34 cellular contexts compared by ENCODE assay signal in genomic region chr2:53170463-53170862, GRCh38.
DNase-seq lines count a peak whose midpoint lies in the region; ATAC-seq and TF ChIP-seq lines count a peak whose summit lies in the region.
"Had no signal": no experiment of that assay in that cellular context is flagged by ENCODE, and none has a peak within 500 bp of the region (broad histone marks: within the 10 kb centered on the region; RNA-seq: fewer than 3 reads in every experiment).

No MANE protein-coding gene starts in this region.

- peak overlapping the region in 1 of 12 donors; percentile 32 for H3K27ac ChIP-seq in heart left ventricle
- H3K27ac ChIP-seq in CD4-positive, alpha-beta memory T cell (ENCODE audit: low read depth, low read length) = no peak overlapping the region
- H3K27ac ChIP-seq: brain microvascular endothelial cell, KMS-11, skin epidermis had no signal

- H3K36me3 ChIP-seq in heart left ventricle = no peaks in the 10 kb centered on the region
- no peaks in the 10 kb centered on the region for H3K36me3 ChIP-seq in CD4-positive, alpha-beta memory T cell (ENCODE audit: insufficient read depth, low read length)
- H3K36me3 ChIP-seq: brain microvascular endothelial cell had no signal

- no peaks in the 10 kb centered on the region for H3K36me3 Mint-ChIP-seq in CD4-positive, alpha-beta memory T cell
- H3K36me3 Mint-ChIP-seq: activated CD4-positive, alpha-beta memory T cell treated with anti-CD3 and anti-CD28 coated beads for 36 hours; stimulated activated naive B cell treated with anti-CD40 and anti-IgM and Interleukin-4, amounts not matched to agents 10 μg/mL and 1 μg/mL and 100 μg/mL, for 72 hours had no signal

- POLR2A ChIA-PET in CD4-positive, alpha-beta memory T cell (lab: Charles Lee; ENCODE audit: partially characterized antibody) = no interaction called here

- H3K4me1 ChIP-seq in heart left ventricle = peaks cover 0 to 12% (median 0%) of the 10 kb centered on the region in 12 donors
- no peaks in the 10 kb centered on the region for H3K4me1 ChIP-seq in CD4-positive, alpha-beta memory T cell (ENCODE audit: insufficient read depth, low read length)

- H3K4me1 Mint-ChIP-seq in CD4-positive, alpha-beta memory T cell = no peaks in the 10 kb centered on the region
- H3K4me1 Mint-ChIP-seq: stimulated activated naive B cell treated with anti-CD40 and anti-IgM and Interleukin-4, amounts not matched to agents 10 μg/mL and 1 μg/mL and 100 μg/mL, for 72 hours had no signal

- TF ChIP-seq CTCF in AG09319 (IDR thresholded peaks at IDR 0.05; ENCODE audit: low read depth, low read length) (no peak), HFF-Myc (IDR thresholded peaks at IDR 0.05; ENCODE audit: low read depth, low read length, missing control alignments) (no peak), heart left ventricle (IDR thresholded peaks at IDR 0.05) (no peak)

- H3K4me3 Mint-ChIP-seq in CD4-positive, alpha-beta memory T cell = no peak overlapping the region
- H3K4me3 Mint-ChIP-seq: activated CD4-positive, alpha-beta memory T cell treated with anti-CD3 and anti-CD28 coated beads for 36 hours; nephron; stimulated activated naive B cell treated with anti-CD40 and anti-IgM and Interleukin-4, amounts not matched to agents 10 μg/mL and 1 μg/mL and 100 μg/mL, for 72 hours; T-helper 2 cell treated with Interferon-gamma antibody and Interleukin-4, amounts not matched to agents 5 μg/mL and 100 μg/mL, for 36 hours had no signal

- ATAC-seq in heart left ventricle = peak in 3 of 4 donors; percentile 13 to 72 (median 32)
- no peak for ATAC-seq in GM18505 (IDR thresholded peaks at IDR 0.05; ENCODE audit: unreplicated experiment)
- ATAC-seq: Panc1; stimulated activated naive B cell treated with anti-CD40 and anti-IgM and Interleukin-4, amounts not matched to agents 10 μg/mL and 1 μg/mL and 100 μg/mL, for 72 hours had no signal

- no peaks in the 10 kb centered on the region for H3K27me3 ChIP-seq in heart left ventricle
- H3K27me3 ChIP-seq in CD4-positive, alpha-beta memory T cell (ENCODE audit: insufficient read depth, low read length) = no peaks in the 10 kb centered on the region
- H3K27me3 ChIP-seq: brain microvascular endothelial cell had no signal

- CTCF ChIA-PET in CD4-positive, alpha-beta memory T cell (lab: Charles Lee; ENCODE audit: partially characterized antibody) = no interaction called here

- H3K27me3 Mint-ChIP-seq in CD4-positive, alpha-beta memory T cell = no peaks in the 10 kb centered on the region
- H3K27me3 Mint-ChIP-seq: activated CD4-positive, alpha-beta memory T cell treated with anti-CD3 and anti-CD28 coated beads for 36 hours; stimulated activated naive B cell treated with anti-CD40 and anti-IgM and Interleukin-4, amounts not matched to agents 10 μg/mL and 1 μg/mL and 100 μg/mL, for 72 hours had no signal

- peak; percentile 69 for DNase-seq in AG09319 (ENCODE audit: extremely low read depth, low read depth)
- peak; percentile 17 for DNase-seq in HFF-Myc (ENCODE audit: extremely low read depth, low read depth)
- DNase-seq in dedifferentiated amniotic fluid mesenchymal stem cell (ENCODE audit: extremely low spot score) = peak; percentile 93
- no peak for DNase-seq in heart left ventricle
- no peak for DNase-seq in NCI-H1694 (lab: John Stamatoyannopoulos, UW)
- no peak for DNase-seq in NCI-H446 (lab: John Stamatoyannopoulos, UW)
- no peak for DNase-seq in CD4-positive, alpha-beta memory T cell
- DNase-seq: activated CD4-positive, alpha-beta memory T cell treated with anti-CD3 and anti-CD28 coated beads for 36 hours; activated CD4-positive, alpha-beta T cell treated with anti-CD3 and anti-CD28 coated beads for 1 hour; activated CD8-positive, alpha-beta memory T cell treated with anti-CD3 and anti-CD28 coated beads, Interleukin-2, amount 50 U/mL, for 4 hours; activated naive CD4-positive, alpha-beta T cell; brain microvascular endothelial cell; C1 segment of cervical spinal cord; COR-L47; DMS79 treated with DMSO at 0.1 percent for 48 hours; GF-D8; GOT3; head of caudate nucleus; kidney; NCI-H1417; NCI-H2081 treated with DMSO at 0.1 percent for 48 hours; NCI-H345; retina; SIG-M5; stimulated activated naive B cell treated with anti-CD40 and anti-IgM and Interleukin-4, amounts not matched to agents 10 μg/mL and 1 μg/mL and 100 μg/mL, for 72 hours; substantia nigra; trophoblast cell had no signal

- TF ChIP-seq POLR2A in heart left ventricle (IDR thresholded peaks at IDR 0.05) (no peak), GM18505 (IDR thresholded peaks at IDR 0.05; ENCODE audit: borderline replicate concordance, extremely low read depth, insufficient read depth, insufficient read length) (no peak)

- no peaks in the 10 kb centered on the region for H3K9me3 ChIP-seq in heart left ventricle
- no peaks in the 10 kb centered on the region for H3K9me3 ChIP-seq in CD4-positive, alpha-beta memory T cell (ENCODE audit: control insufficient read depth in 1 of 2, low read length in 2 of 2)

- WGBS in heart left ventricle, 4 donors = 53 to 72% (median 67%) methylated on average over 2 of the region's 2 CpGs

- H3K4me3 ChIP-seq in HFF-Myc (replicated peaks; ENCODE audit: low read depth, low read length) = no peak overlapping the region
- no peak overlapping the region for H3K4me3 ChIP-seq in heart left ventricle
- no peak overlapping the region for H3K4me3 ChIP-seq in CD4-positive, alpha-beta memory T cell (ENCODE audit: low read length in 2 of 2)
- H3K4me3 ChIP-seq: lung, skin epidermis had no signal

- intact Hi-C loops in heart left ventricle (cut with DNase I) = loop anchor here in 1 of 10 donors (5.0 kb wide), 1 partner anchor 77 kb away; no protein-coding TSS in a partner anchor
- intact Hi-C loops in CD4-positive, alpha-beta memory T cell (cut with micrococcal nuclease) = no loop called here

- no peak overlapping the region for H3K27ac Mint-ChIP-seq in CD4-positive, alpha-beta memory T cell
- H3K27ac Mint-ChIP-seq: activated CD4-positive, alpha-beta memory T cell treated with anti-CD3 and anti-CD28 coated beads for 36 hours; stimulated activated naive B cell treated with anti-CD40 and anti-IgM and Interleukin-4, amounts not matched to agents 10 μg/mL and 1 μg/mL and 100 μg/mL, for 72 hours; T-helper 2 cell treated with Interferon-gamma antibody and Interleukin-4, amounts not matched to agents 5 μg/mL and 100 μg/mL, for 36 hours had no signal

- H3K9me3 Mint-ChIP-seq in CD4-positive, alpha-beta memory T cell = peaks cover 0 to 8% (median 0%) of the 10 kb centered on the region in 8 donors
- H3K9me3 Mint-ChIP-seq: T-helper 2 cell treated with Interferon-gamma antibody and Interleukin-4, amounts not matched to agents 5 μg/mL and 100 μg/mL, for 36 hours had no signal

Comparison
In these comparisons a context has a peak if more than half of its experiments do, and no peak if none do; other contexts are left out.
1. DNase-seq: peak in AG09319 (single experiment), HFF-Myc (single experiment) and dedifferentiated amniotic fluid mesenchymal stem cell (single experiment); none in heart left ventricle (0 of 5), NCI-H1694 (single experiment), NCI-H446 (0 of 2) and CD4-positive, alpha-beta memory T cell (0 of 5).